ENCODE assay signal across 8 cellular contexts in the genomic region with DNA sequence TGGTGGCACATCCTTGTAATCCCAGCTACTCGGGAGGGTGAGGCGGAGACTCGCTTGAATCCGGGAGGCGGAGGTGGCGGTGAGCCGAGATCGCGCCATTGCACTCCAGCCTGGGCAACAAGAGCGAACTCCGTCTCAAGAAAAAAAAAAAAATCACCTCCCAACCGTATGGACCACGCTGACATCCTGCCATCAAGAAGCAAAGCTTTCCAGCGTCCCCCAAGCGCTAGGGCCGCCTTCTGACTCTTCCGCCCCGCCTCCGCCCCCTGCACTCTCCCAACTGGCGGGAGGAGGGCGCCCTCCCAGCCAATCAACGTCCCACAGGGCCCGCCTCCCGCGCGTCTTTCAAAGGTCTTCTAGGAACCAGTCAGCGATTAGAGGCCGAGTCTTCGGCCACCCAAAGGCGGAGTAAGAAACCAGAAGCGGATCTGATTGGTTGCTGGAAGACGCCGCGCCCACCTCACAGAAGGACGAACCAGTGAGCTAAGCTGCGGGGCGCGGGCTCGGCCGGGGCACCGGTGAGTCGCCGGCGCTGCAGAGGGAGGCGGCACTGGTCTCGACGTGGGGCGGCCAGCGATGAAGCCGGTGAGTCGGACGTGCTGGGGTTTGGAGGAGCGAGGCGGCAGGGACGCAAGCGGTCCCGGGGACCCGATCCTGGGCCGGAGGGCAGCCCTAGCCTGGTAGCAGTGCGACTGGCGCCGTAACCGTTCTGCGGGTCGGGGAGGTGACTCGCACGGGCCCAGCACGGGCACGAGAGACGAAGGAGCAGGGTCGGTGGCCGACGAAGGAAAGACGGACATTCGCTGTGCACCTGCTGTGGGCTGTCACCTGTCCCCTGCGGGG.
DNase-seq lines count a peak whose midpoint lies in the region; ATAC-seq and FAIRE-seq lines count a peak whose summit lies in the region.

A gene with protein sequence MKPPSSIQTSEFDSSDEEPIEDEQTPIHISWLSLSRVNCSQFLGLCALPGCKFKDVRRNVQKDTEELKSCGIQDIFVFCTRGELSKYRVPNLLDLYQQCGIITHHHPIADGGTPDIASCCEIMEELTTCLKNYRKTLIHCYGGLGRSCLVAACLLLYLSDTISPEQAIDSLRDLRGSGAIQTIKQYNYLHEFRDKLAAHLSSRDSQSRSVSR (plus strand): TSS at position 515 of the 843 bp plus-strand sequence. CDS start 62 bp downstream, at position 577.

- peak; percentile 98 for ATAC-seq in GM19025 (IDR thresholded peaks at IDR 0.05; ENCODE audit: low read depth, unreplicated experiment)
- peak; percentile 97 for ATAC-seq in HG03342 (IDR thresholded peaks at IDR 0.05; ENCODE audit: unreplicated experiment)

- DNase-seq in AG20443 (ENCODE audit: low spot score) = peak; percentile 96
- DNase-seq in NCI-H345 treated with DMSO at 0.1 percent for 48 hours (lab: John Stamatoyannopoulos, UW; ENCODE audit: unreplicated experiment) = peak; percentile 97
- DNase-seq in activated CD4-positive, CD25-positive, alpha-beta regulatory T cell (lab: John Stamatoyannopoulos, UW) = peak; percentile 84 to 95 (median 93)
- DNase-seq in cerebellar cortex (ENCODE audit: low spot score) = peak; percentile 100
- peak; percentile 94 to 95 (median 95) for DNase-seq in stimulated activated CD4-positive, alpha-beta T cell treated with anti-CD3 and anti-CD28 coated beads, Interleukin-12 subunit alpha, Interleukin-12 subunit beta, amount 100 ng/mL, for 48 hours (ENCODE audit: low read depth in 2 of 3, low spot score in 1 of 3)

- peak; percentile 88 for FAIRE-seq in islet of Langerhans (lab: Jason Lieb, UNC)

Comparison
In these comparisons a context has a peak if more than half of its experiments do, and no peak if none do; other contexts are left out.
1. Peak in every context shown above with its lines: DNase-seq and ATAC-seq.